In genomic region chrX:39043838-39044550, GRCh38 we compare ENCODE assay signal across 1 cellular context.
TF ChIP-seq lines count a peak whose summit lies in the region.

No MANE protein-coding gene starts in this region.

TF ChIP-seq in HepG2, 621 proteins besides CTCF, POLR2A, EP300 and RAD21 (continued from another document):
- TF ChIP-seq SP2 (CRISPR knock-in tag; IDR thresholded peaks at IDR 0.05) (no peak), SUZ12 (IDR thresholded peaks at IDR 0.05; ENCODE audit: low read depth, low read length) (no peak), ZNF230 (CRISPR knock-in tag; IDR thresholded peaks at IDR 0.05) (no peak), FOXO1 (CRISPR knock-in tag; IDR thresholded peaks at IDR 0.05) (no peak)
TF ChIP-seq in HepG2: peak in this region for 37.
